Comparison of ENCODE assay signal across 1 cellular context in genomic region chr12:46944771-46945170, GRCh38.
TF ChIP-seq lines count a peak whose summit lies in the region.

No MANE protein-coding gene starts in this region.

TF ChIP-seq in IMR-90, 13 proteins besides CTCF, POLR2A, EP300 and RAD21 (continued from another document):
- TF ChIP-seq CEBPB (IDR thresholded peaks at IDR 0.05; ENCODE audit: low read depth, low read length) (no peak), CHD1 (IDR thresholded peaks at IDR 0.05; ENCODE audit: low read depth, low read length) (no peak), MXI1 (IDR thresholded peaks at IDR 0.05; ENCODE audit: borderline replicate concordance, low read depth, low read length) (no peak), MAFK (IDR thresholded peaks at IDR 0.05; ENCODE audit: low read depth, low read length) (no peak), SMC3 (IDR thresholded peaks at IDR 0.05; ENCODE audit: low read depth, low read length) (no peak), RCOR1 (IDR thresholded peaks at IDR 0.05; ENCODE audit: insufficient replicate concordance, low read length) (no peak)
